16 cellular contexts compared by ENCODE assay signal in genomic region chr3:171776411-171776810, GRCh38. TPM values are rescaled to one million over a fixed set of nuclear protein-coding genes. Genes with fewer than 3 reads are reported as not detected.
DNase-seq lines count a peak whose midpoint lies in the region; ATAC-seq and TF ChIP-seq lines count a peak whose summit lies in the region.
"Had no signal": no experiment of that assay in that cellular context is flagged by ENCODE, and none has a peak within 500 bp of the region (broad histone marks: within the 10 kb centered on the region; RNA-seq: fewer than 3 reads in every experiment).

No MANE protein-coding gene starts in this region.

- TF ChIP-seq CTCF in sigmoid colon (IDR thresholded peaks at IDR 0.05): no peak
- no peak for TF ChIP-seq CTCF in brain microvascular endothelial cell (IDR thresholded peaks at IDR 0.05; ENCODE audit: low read depth, low read length, missing control alignments)

- H3K36me3 ChIP-seq in muscle layer of duodenum (ENCODE audit: control insufficient read depth in 1 of 2, insufficient read depth in 2 of 2, low read length in 2 of 2) (no peaks in the 10 kb centered on the region), sigmoid colon (no peaks in the 10 kb centered on the region), brain microvascular endothelial cell (replicated peaks) (no peaks in the 10 kb centered on the region)

- DNase-seq in COR-L47 (lab: John Stamatoyannopoulos, UW) (peak; percentile 64), NCI-H526 treated with DMSO at 0.1 percent for 48 hours (lab: John Stamatoyannopoulos, UW) (peak; percentile 100), sigmoid colon (no peak), brain microvascular endothelial cell (no peak), T-helper 9 cell (no peak)
- no peak for DNase-seq in stimulated activated naive CD8-positive, alpha-beta T cell treated with anti-CD3 and anti-CD28 coated beads, Interleukin-15, amount 100 ng/mL, for 72 hours
- DNase-seq: activated CD8-positive, alpha-beta memory T cell treated with anti-CD3 and anti-CD28 coated beads for 24 hours; activated effector memory CD4-positive, alpha-beta T cell treated with Interleukin-2 at 50 U/mL for 16 hours; effector CD4-positive, alpha-beta T cell; NCI-H187; stimulated activated naive CD8-positive, alpha-beta T cell treated with anti-CD3 and anti-CD28 coated beads, Interleukin-15, Interleukin-2, amounts not matched to agents 100 U/mL and 50 U/mL, for 24 hours had no signal

- intact Hi-C loops in sigmoid colon (cut with DNase I): no loop called here

- no peak for ATAC-seq in stimulated activated naive CD8-positive, alpha-beta T cell treated with anti-CD3 and anti-CD28 coated beads, Interleukin-15, amount 100 ng/mL, for 72 hours
- ATAC-seq: K562; stimulated activated naive CD8-positive, alpha-beta T cell treated with anti-CD3 and anti-CD28 coated beads, Interleukin-15, Interleukin-2, amounts not matched to agents 100 U/mL and 50 U/mL, for 24 hours had no signal

- in situ Hi-C loops in brain microvascular endothelial cell (cut with HindIII; ENCODE audit: low pct_ligation_motif_present, low sequenced_read_pairs): no loop called here

- no peak overlapping the region for H3K4me3 ChIP-seq in muscle layer of duodenum (ENCODE audit: low read depth in 1 of 2, low read length in 2 of 2)
- no peak overlapping the region for H3K4me3 ChIP-seq in sigmoid colon
- no peak overlapping the region for H3K4me3 ChIP-seq in brain microvascular endothelial cell (ENCODE audit: low read depth, low read length)
- H3K4me3 ChIP-seq: K562, lung had no signal

- H3K9me3 Mint-ChIP-seq in stimulated activated naive CD8-positive, alpha-beta T cell treated with anti-CD3 and anti-CD28 coated beads, Interleukin-15, amount 100 ng/mL, for 72 hours: no peaks in the 10 kb centered on the region

- WGBS in sigmoid colon, 2 donors: 23 to 64% methylated on average over 3 of the region's 3 CpGs

- H3K27me3 Mint-ChIP-seq in stimulated activated naive CD8-positive, alpha-beta T cell treated with anti-CD3 and anti-CD28 coated beads, Interleukin-15, amount 100 ng/mL, for 72 hours: peaks cover 8% of the 10 kb centered on the region

- TF ChIP-seq EP300 in sigmoid colon (IDR thresholded peaks at IDR 0.05): no peak

- H3K27ac ChIP-seq in cingulate gyrus (ENCODE audit: low read depth, low read length): peak overlapping the region; percentile 95
- H3K27ac ChIP-seq in muscle layer of duodenum (ENCODE audit: low read length): peak overlapping the region; percentile 41
- H3K27ac ChIP-seq in sigmoid colon: no peak overlapping the region
- no peak overlapping the region for H3K27ac ChIP-seq in brain microvascular endothelial cell
- H3K27ac ChIP-seq: VCaP had no signal

- no peak for TF ChIP-seq POLR2A in sigmoid colon (IDR thresholded peaks at IDR 0.05)

- H3K9me3 ChIP-seq in muscle layer of duodenum (ENCODE audit: control insufficient read depth in 1 of 2, low read length in 2 of 2) (no peaks in the 10 kb centered on the region), sigmoid colon (no peaks in the 10 kb centered on the region)

- H3K4me3 Mint-ChIP-seq in stimulated activated naive CD8-positive, alpha-beta T cell treated with anti-CD3 and anti-CD28 coated beads, Interleukin-15, amount 100 ng/mL, for 72 hours: no peak overlapping the region

- no peaks in the 10 kb centered on the region for H3K4me1 Mint-ChIP-seq in stimulated activated naive CD8-positive, alpha-beta T cell treated with anti-CD3 and anti-CD28 coated beads, Interleukin-15, amount 100 ng/mL, for 72 hours

- peaks cover 0 to 4% of the 10 kb centered on the region in 2 donors for H3K4me1 ChIP-seq in muscle layer of duodenum (ENCODE audit: control insufficient read depth in 1 of 2, insufficient read depth in 2 of 2, low read length in 2 of 2)
- peaks cover 0 to 14% (median 9%) of the 10 kb centered on the region in 4 donors for H3K4me1 ChIP-seq in sigmoid colon

- no peak overlapping the region for H3K27ac Mint-ChIP-seq in stimulated activated naive CD8-positive, alpha-beta T cell treated with anti-CD3 and anti-CD28 coated beads, Interleukin-15, amount 100 ng/mL, for 72 hours

- H3K27me3 ChIP-seq in muscle layer of duodenum (ENCODE audit: low read depth, low read length) (no peaks in the 10 kb centered on the region), sigmoid colon (no peaks in the 10 kb centered on the region), brain microvascular endothelial cell (replicated peaks) (no peaks in the 10 kb centered on the region)

RNA-seq across cellular contexts. Expression of gene PLD1, which starts 33.9 kb away (rescaled TPM):
- 10 to 100 TPM in 2 of 4 donors, 1 to 10 TPM in 2; 8.6 to 19.9 (median 10.8) TPM for total RNA-seq in sigmoid colon
- 10 to 100 TPM; 12.2 to 24.3 (median 16.2) TPM for polyA plus RNA-seq in sigmoid colon

Comparison
In these comparisons a context has a peak if more than half of its experiments do, and no peak if none do; other contexts are left out.
1. DNase-seq: peak in COR-L47 (single experiment) and NCI-H526 treated with DMSO at 0.1 percent for 48 hours (single experiment); none in sigmoid colon (single experiment), brain microvascular endothelial cell (single experiment), stimulated activated naive CD8-positive, alpha-beta T cell treated with anti-CD3 and anti-CD28 coated beads, Interleukin-15, amount 100 ng/mL, for 72 hours (0 of 2) and T-helper 9 cell (single experiment).
2. H3K27ac ChIP-seq: peak in cingulate gyrus (single experiment) and muscle layer of duodenum (single experiment); none in sigmoid colon (0 of 4) and brain microvascular endothelial cell (single experiment).